Comparison of ENCODE assay signal across 8 cellular contexts in the genomic region with DNA sequence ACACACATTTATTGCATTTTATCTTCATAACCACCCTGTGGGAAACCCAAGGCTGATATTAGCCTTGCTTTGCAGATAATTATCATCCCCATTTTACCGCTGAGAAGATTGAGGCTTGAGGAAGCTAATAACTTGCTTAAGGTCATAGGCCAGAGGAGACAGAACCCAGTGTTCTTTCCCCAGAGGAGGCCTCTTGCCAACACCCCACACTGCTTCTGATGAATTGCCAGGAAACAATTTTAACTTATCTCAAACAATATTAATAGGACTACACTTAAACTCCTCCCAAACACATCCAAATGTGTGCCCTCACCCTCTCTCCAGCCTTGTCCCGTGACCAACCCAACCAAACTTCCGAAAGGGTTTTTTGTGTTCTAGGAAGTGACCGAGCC. TPM values are rescaled to one million over a fixed set of nuclear protein-coding genes. Genes with fewer than 3 reads are reported as not detected.
DNase-seq lines count a peak whose midpoint lies in the region; ATAC-seq, FAIRE-seq and TF ChIP-seq lines count a peak whose summit lies in the region.

No MANE protein-coding gene starts in this region.

- ATAC-seq in HCT116: no peak
- ATAC-seq in activated CD8-positive, alpha-beta T cell treated with anti-CD3 and anti-CD28 coated beads, Interleukin-2, amount 10 ng/mL, durations not matched to agents 7 days and 5 days: no peak
- no peak for ATAC-seq in GM19395 (IDR thresholded peaks at IDR 0.05; ENCODE audit: unreplicated experiment)

- H3K79me2 ChIP-seq in HCT116 (ENCODE audit: insufficient read depth, low read length): peaks cover 44% of the 10 kb centered on the region

- H3K36me3 Mint-ChIP-seq in activated CD8-positive, alpha-beta T cell treated with anti-CD3 and anti-CD28 coated beads, Interleukin-2, amount 10 ng/mL, durations not matched to agents 7 days and 5 days (ENCODE audit: low read depth): peaks cover 5% of the 10 kb centered on the region

- H3K4me3 Mint-ChIP-seq in activated CD8-positive, alpha-beta T cell treated with anti-CD3 and anti-CD28 coated beads, Interleukin-2, amount 10 ng/mL, durations not matched to agents 7 days and 5 days: peak overlapping the region; percentile 65

- H3K4me1 ChIP-seq in HCT116 (ENCODE audit: control insufficient read depth in 1 of 2, insufficient read depth in 2 of 2, low read length in 2 of 2) (peaks cover 49 to 73% of the 10 kb centered on the region in 2 experiments), skeletal muscle satellite cell (ENCODE audit: control insufficient read depth, insufficient read depth, low read length) (peaks cover 40% of the 10 kb centered on the region)

- peak overlapping the region; percentile 90 for H3K27ac Mint-ChIP-seq in activated CD8-positive, alpha-beta T cell treated with anti-CD3 and anti-CD28 coated beads, Interleukin-2, amount 10 ng/mL, durations not matched to agents 7 days and 5 days

- H2AFZ ChIP-seq in HCT116 (ENCODE audit: low read depth, low read length, poor library complexity, severe bottlenecking): no peak overlapping the region

- no peaks in the 10 kb centered on the region for H4K20me1 ChIP-seq in HCT116 (ENCODE audit: insufficient read depth)

- CTCF ChIA-PET in HCT116 (lab: Charles Lee): no interaction called here
- CTCF ChIA-PET in activated CD8-positive, alpha-beta T cell treated with anti-CD3 and anti-CD28 coated beads, Interleukin-2, amount 10 ng/mL, durations not matched to agents 7 days and 5 days (lab: Charles Lee): interaction anchor here (0.9 to 1.3 kb wide), 3 partner anchors 21 to 173 kb away, joined by 3 to 5 read pairs (median 3); no protein-coding TSS in a partner anchor

- H3K27me3 Mint-ChIP-seq in activated CD8-positive, alpha-beta T cell treated with anti-CD3 and anti-CD28 coated beads, Interleukin-2, amount 10 ng/mL, durations not matched to agents 7 days and 5 days (ENCODE audit: low read depth): no peaks in the 10 kb centered on the region

- peaks cover 34% of the 10 kb centered on the region for H3K4me1 Mint-ChIP-seq in activated CD8-positive, alpha-beta T cell treated with anti-CD3 and anti-CD28 coated beads, Interleukin-2, amount 10 ng/mL, durations not matched to agents 7 days and 5 days (ENCODE audit: low read depth)

- H3K9me2 ChIP-seq in HCT116 (ENCODE audit: insufficient read depth): no peaks in the 10 kb centered on the region

- no peak for TF ChIP-seq RAD21 in HCT116 (IDR thresholded peaks at IDR 0.05; ENCODE audit: low read depth)

- POLR2A ChIA-PET in HCT116 (lab: Charles Lee): interaction anchor here (1.9 kb wide), 1 partner anchor 11 kb away, joined by 5 read pairs; no protein-coding TSS in a partner anchor
- POLR2A ChIA-PET in activated CD8-positive, alpha-beta T cell treated with anti-CD3 and anti-CD28 coated beads, Interleukin-2, amount 10 ng/mL, durations not matched to agents 7 days and 5 days (lab: Charles Lee): interaction anchor here (2.2 to 2.8 kb wide), 2 partner anchors 17 to 185 kb away, joined by 5 to 15 read pairs; no protein-coding TSS in a partner anchor

- H3K9me3 Mint-ChIP-seq in activated CD8-positive, alpha-beta T cell treated with anti-CD3 and anti-CD28 coated beads, Interleukin-2, amount 10 ng/mL, durations not matched to agents 7 days and 5 days (ENCODE audit: insufficient read depth): no peaks in the 10 kb centered on the region

- no peak for FAIRE-seq in urothelium cell line (lab: Jason Lieb, UNC)

- H3K9ac ChIP-seq in HCT116 (ENCODE audit: low read length) (peak overlapping the region; percentile 65), skeletal muscle satellite cell (ENCODE audit: low read depth, low read length) (peak overlapping the region; percentile 32)

- H3K9me3 ChIP-seq in HCT116 (ENCODE audit: control insufficient read depth in 1 of 2, insufficient read depth in 1 of 2, low read depth in 1 of 2, low read length in 2 of 2) (no peaks in the 10 kb centered on the region), skeletal muscle satellite cell (replicated peaks; ENCODE audit: low read length) (no peaks in the 10 kb centered on the region)

- no peaks in the 10 kb centered on the region for H3K27me3 ChIP-seq in HCT116 (ENCODE audit: insufficient read depth, low read length)
- no peaks in the 10 kb centered on the region for H3K27me3 ChIP-seq in skeletal muscle satellite cell (ENCODE audit: control insufficient read depth, insufficient read depth, low read length)

- H3K4me2 ChIP-seq in HCT116 (ENCODE audit: low read length): peak overlapping the region; percentile 83
- peak overlapping the region; percentile 55 for H3K4me2 ChIP-seq in skeletal muscle satellite cell (ENCODE audit: low read length)

- no peak for TF ChIP-seq CTCF in HCT116 (IDR thresholded peaks at IDR 0.05 in 2 of 3, conservative IDR thresholded peaks at IDR 0.05 in 1 of 3; ENCODE audit: borderline replicate concordance in 1 of 3, insufficient read depth in 1 of 3, low read depth in 2 of 3, low read length in 2 of 3)
- no peak for TF ChIP-seq CTCF in fibroblast of villous mesenchyme (IDR thresholded peaks at IDR 0.05; ENCODE audit: insufficient read depth, low read depth, low read length)

- peaks cover 8% of the 10 kb centered on the region in 2 experiments for H3K36me3 ChIP-seq in HCT116 (ENCODE audit: control insufficient read depth in 1 of 2, insufficient read depth in 2 of 2, low read length in 2 of 2)
- peaks cover 8% of the 10 kb centered on the region for H3K36me3 ChIP-seq in skeletal muscle satellite cell (ENCODE audit: insufficient read depth, low read length)

- peak overlapping the region; percentile 37 to 52 for H3K4me3 ChIP-seq in HCT116 (replicated peaks in 1 of 2; ENCODE audit: low read depth in 1 of 2, low read length in 2 of 2)
- no peak overlapping the region for H3K4me3 ChIP-seq in fibroblast of villous mesenchyme (ENCODE audit: low read depth, low read length)
- peak overlapping the region; percentile 15 for H3K4me3 ChIP-seq in skeletal muscle satellite cell (ENCODE audit: low read length)

- TF ChIP-seq POLR2A in HCT116 (IDR thresholded peaks at IDR 0.05; ENCODE audit: borderline replicate concordance, extremely low read depth, insufficient read depth, insufficient read length): no peak

- DNase-seq in HCT116 (ENCODE audit: low read depth, low spot score) (no peak), fibroblast of villous mesenchyme (ENCODE audit: low read depth) (peak; percentile 69), dedifferentiated amniotic fluid mesenchymal stem cell (ENCODE audit: extremely low spot score) (no peak), urothelium cell line (ENCODE audit: low spot score) (no peak)
- DNase-seq in activated CD8-positive, alpha-beta T cell treated with anti-CD3 and anti-CD28 coated beads, Interleukin-2, amount 10 ng/mL, durations not matched to agents 7 days and 5 days: no peak
- no peak for DNase-seq in stimulated activated CD4-positive, alpha-beta T cell treated with anti-CD3 and anti-CD28 coated beads, Interleukin-2, amount 100 ng/mL, for 24 hours

- RAD21 ChIA-PET in HCT116 (lab: Charles Lee; ENCODE audit: low non-redundant PET in 1 of 2, low total read pairs in 2 of 2, uncharacterized antibody in 2 of 2, unreplicated experiment in 2 of 2): no interaction called here

- BruUV-seq in HCT116 (replicated peaks; lab: Mats Ljungman, UMichigan): no TSS peak

- intact Hi-C loops in HCT116 (cut with micrococcal nuclease): loop anchor here (5.0 kb wide), 2 partner anchors 51 to 264 kb away; no protein-coding TSS in a partner anchor

- peak overlapping the region; percentile 60 for H3K27ac ChIP-seq in HCT116 (ENCODE audit: low read depth, low read length)

TF ChIP-seq in HCT116, 20 proteins besides CTCF, POLR2A, EP300 and RAD21 (continues in another document):
- TF ChIP-seq SP1 (IDR thresholded peaks at IDR 0.05; ENCODE audit: low read depth) (no peak), YY1 (IDR thresholded peaks at IDR 0.05; ENCODE audit: extremely low read depth, insufficient replicate concordance, low read depth, low read length) (no peak), EGR1 (IDR thresholded peaks at IDR 0.05; ENCODE audit: low read depth) (no peak)
- TF ChIP-seq, protein P1, sequence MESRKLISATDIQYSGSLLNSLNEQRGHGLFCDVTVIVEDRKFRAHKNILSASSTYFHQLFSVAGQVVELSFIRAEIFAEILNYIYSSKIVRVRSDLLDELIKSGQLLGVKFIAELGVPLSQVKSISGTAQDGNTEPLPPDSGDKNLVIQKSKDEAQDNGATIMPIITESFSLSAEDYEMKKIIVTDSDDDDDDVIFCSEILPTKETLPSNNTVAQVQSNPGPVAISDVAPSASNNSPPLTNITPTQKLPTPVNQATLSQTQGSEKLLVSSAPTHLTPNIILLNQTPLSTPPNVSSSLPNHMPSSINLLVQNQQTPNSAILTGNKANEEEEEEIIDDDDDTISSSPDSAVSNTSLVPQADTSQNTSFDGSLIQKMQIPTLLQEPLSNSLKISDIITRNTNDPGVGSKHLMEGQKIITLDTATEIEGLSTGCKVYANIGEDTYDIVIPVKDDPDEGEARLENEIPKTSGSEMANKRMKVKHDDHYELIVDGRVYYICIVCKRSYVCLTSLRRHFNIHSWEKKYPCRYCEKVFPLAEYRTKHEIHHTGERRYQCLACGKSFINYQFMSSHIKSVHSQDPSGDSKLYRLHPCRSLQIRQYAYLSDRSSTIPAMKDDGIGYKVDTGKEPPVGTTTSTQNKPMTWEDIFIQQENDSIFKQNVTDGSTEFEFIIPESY (IDR thresholded peaks at IDR 0.05; ENCODE audit: extremely low read depth, insufficient replicate concordance, low read length): no peak
- TF ChIP-seq, protein P2, sequence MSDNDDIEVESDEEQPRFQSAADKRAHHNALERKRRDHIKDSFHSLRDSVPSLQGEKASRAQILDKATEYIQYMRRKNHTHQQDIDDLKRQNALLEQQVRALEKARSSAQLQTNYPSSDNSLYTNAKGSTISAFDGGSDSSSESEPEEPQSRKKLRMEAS (IDR thresholded peaks at IDR 0.05): no peak

RNA-seq across cellular contexts. Expression of a gene that starts 2.1 kb away (rescaled TPM):
- total RNA-seq in HCT116 (2021; ENCODE audit: unreplicated experiment) (116 TPM), fibroblast of villous mesenchyme (91.8 and 108 TPM in 2 replicates)
- polyA plus RNA-seq in HCT116 (2012): 79.4 and 81.2 TPM in 2 replicates
- 10 to 100 TPM; 94.7 to 98.4 TPM for total RNA-seq in activated CD8-positive, alpha-beta T cell treated with anti-CD3 and anti-CD28 coated beads, Interleukin-2, amount 10 ng/mL, durations not matched to agents 7 days and 5 days
- 75.1 and 98.6 TPM in 2 replicates for total RNA-seq in skeletal muscle satellite cell (2012; rRNA removed)

RNA-seq across cellular contexts. Expression of a gene that starts 15.7 kb away (rescaled TPM):
- total RNA-seq in HCT116 (2021; ENCODE audit: unreplicated experiment) (266 TPM), fibroblast of villous mesenchyme (69.5 and 82.5 TPM in 2 replicates)
- polyA plus RNA-seq in HCT116 (2012): 192 and 225 TPM in 2 replicates
- 100 to 1,000 TPM; 157 to 175 TPM for total RNA-seq in activated CD8-positive, alpha-beta T cell treated with anti-CD3 and anti-CD28 coated beads, Interleukin-2, amount 10 ng/mL, durations not matched to agents 7 days and 5 days
- 53.7 and 63.9 TPM in 2 replicates for total RNA-seq in skeletal muscle satellite cell (2012; rRNA removed)

RNA-seq across cellular contexts. Expression of a gene that starts 54.4 kb away (rescaled TPM):
- total RNA-seq in HCT116 (2021; ENCODE audit: unreplicated experiment) (4,404 TPM), fibroblast of villous mesenchyme (1,832 and 2,350 TPM in 2 replicates)
- polyA plus RNA-seq in HCT116 (2012): 9,099 and 10,215 TPM in 2 replicates
- 1,000 to 10,000 TPM; 1,842 to 1,844 TPM for total RNA-seq in activated CD8-positive, alpha-beta T cell treated with anti-CD3 and anti-CD28 coated beads, Interleukin-2, amount 10 ng/mL, durations not matched to agents 7 days and 5 days
- 2,818 and 3,730 TPM in 2 replicates for total RNA-seq in skeletal muscle satellite cell (2012; rRNA removed)
